In genomic region chr14:92430686-92431085, GRCh38 we compare ENCODE assay signal across 1 cellular context.
TF ChIP-seq lines count a peak whose summit lies in the region.

No MANE protein-coding gene starts in this region.

TF ChIP-seq in IMR-90, 13 proteins besides CTCF, POLR2A, EP300 and RAD21:
- TF ChIP-seq MAFK (IDR thresholded peaks at IDR 0.05; ENCODE audit: low read depth, low read length) (no peak), SMC3 (IDR thresholded peaks at IDR 0.05; ENCODE audit: low read depth, low read length) (no peak), RCOR1 (IDR thresholded peaks at IDR 0.05; ENCODE audit: insufficient replicate concordance, low read length) (no peak)
